8 cellular contexts compared by ENCODE assay signal in genomic region chr2:37156857-37157714, GRCh38. TPM values are rescaled to one million over a fixed set of nuclear protein-coding genes. Genes with fewer than 3 reads are reported as not detected.
DNase-seq lines count a peak whose midpoint lies in the region; ATAC-seq, FAIRE-seq and TF ChIP-seq lines count a peak whose summit lies in the region.

EIF2AK2 (minus strand) TSS chr2:37156980; CDS start chr2:37147806, 9,174 bp downstream.

- H3K4me3 ChIP-seq in Loucy (ENCODE audit: low read length, poor library complexity, severe bottlenecking): peak within 1 kb of the TSS; percentile 86
- H3K4me3 ChIP-seq in fibroblast of the aortic adventitia (ENCODE audit: low read depth, low read length): peak within 1 kb of the TSS; percentile 85

- H3K27me3 Mint-ChIP-seq in nephron (ENCODE audit: low read depth): peaks cover 4% of the 10 kb centered on the region

- H4K20me1 ChIP-seq in Loucy (ENCODE audit: insufficient read depth, low read length, poor library complexity, severe bottlenecking): peaks cover 10% of the 10 kb centered on the region

- peaks cover 25% of the 10 kb centered on the region for H3K4me1 ChIP-seq in Loucy (ENCODE audit: insufficient read depth, low read length, poor library complexity, severe bottlenecking)

- no peaks in the 10 kb centered on the region for H3F3A ChIP-seq in Loucy (ENCODE audit: low read depth)

- peak within 1 kb of the TSS; percentile 98 to 99 (median 98) for H3K27ac Mint-ChIP-seq in nephron

- peak; percentile 93 for ATAC-seq in stimulated activated naive CD8-positive, alpha-beta T cell treated with anti-CD3 and anti-CD28 coated beads, Interleukin-15, Interleukin-2, amounts not matched to agents 100 U/mL and 50 U/mL, for 24 hours

- TF ChIP-seq POLR2A in H54 (IDR thresholded peaks at IDR 0.05; ENCODE audit: low read depth, low read length): 0 out of 2 replicates have a peak, but pooled peaks have one; percentile 3

- no peaks in the 10 kb centered on the region for H3K9me3 ChIP-seq in Loucy (ENCODE audit: insufficient read depth, low read depth, low read length)

- peak within 1 kb of the TSS; percentile 99 for H3K4me2 ChIP-seq in Loucy (ENCODE audit: low read depth, low read length, poor library complexity, severe bottlenecking)

- H3K36me3 Mint-ChIP-seq in nephron (ENCODE audit: low read depth): peaks cover 31% of the 10 kb centered on the region

- H3K79me2 ChIP-seq in Loucy (ENCODE audit: insufficient read depth, low read length): peaks cover 48% of the 10 kb centered on the region

- H3K4me3 Mint-ChIP-seq in nephron: peak within 1 kb of the TSS; percentile 95 to 97 (median 96)

- FAIRE-seq in H54 (lab: Jason Lieb, UNC): no peak

- TF ChIP-seq CTCF in Loucy (conservative IDR thresholded peaks at IDR 0.05; ENCODE audit: low read length) (no peak), fibroblast of the aortic adventitia (IDR thresholded peaks at IDR 0.05; ENCODE audit: insufficient read depth, low read length) (no peak), nephron (IDR thresholded peaks at IDR 0.05; ENCODE audit: unreplicated experiment in 3 of 3) (no peak)

- H3K9me3 Mint-ChIP-seq in nephron: peaks cover 15% of the 10 kb centered on the region

- H2AFZ ChIP-seq in Loucy (ENCODE audit: low read length): peak within 1 kb of the TSS; percentile 95

- no peaks in the 10 kb centered on the region for H3K27me3 ChIP-seq in Loucy (ENCODE audit: insufficient read depth, low read length, poor library complexity, severe bottlenecking)

- peaks cover 7% of the 10 kb centered on the region for H3K4me1 Mint-ChIP-seq in nephron

- H3K9ac ChIP-seq in Loucy (ENCODE audit: low read depth, low read length, poor library complexity, severe bottlenecking): peak within 1 kb of the TSS; percentile 96

- H3K36me3 ChIP-seq in Loucy (ENCODE audit: insufficient read depth, low read length): 0 out of 2 replicates have a peak, but pooled peaks cover 3% of the 10 kb centered on the region

- no peaks in the 10 kb centered on the region for H3K9me2 ChIP-seq in Loucy (replicated peaks; ENCODE audit: low read depth, low read length)

- DNase-seq in ELF-1 (ENCODE audit: low read depth, low spot score) (peak; percentile 83), H54 (ENCODE audit: insufficient read length, low spot score) (peak; percentile 92), SHP77 (lab: John Stamatoyannopoulos, UW) (peak; percentile 79 to 87), fibroblast of the aortic adventitia (ENCODE audit: low read depth) (peak; percentile 79)
- peak; percentile 64 for DNase-seq in activated T-helper 9 cell treated with anti-CD3 and anti-CD28 coated beads, Interleukin-2, amount 50 U/mL, for 16 hours (ENCODE audit: low read depth)
- peak; percentile 84 for DNase-seq in stimulated activated naive CD8-positive, alpha-beta T cell treated with anti-CD3 and anti-CD28 coated beads, Interleukin-15, Interleukin-2, amounts not matched to agents 100 U/mL and 50 U/mL, for 24 hours

RNA-seq across cellular contexts. Expression of gene EIF2AK2, which starts in this region (rescaled TPM):
- 38.8 and 53.8 TPM in 2 replicates for total RNA-seq in fibroblast of the aortic adventitia (ENCODE audit: low replicate concordance)

Comparison
In these comparisons a context has a peak if more than half of its experiments do, and no peak if none do; other contexts are left out.
1. Peak in every context shown above with its lines: DNase-seq, ATAC-seq and H3K4me3 ChIP-seq.